ENCODE assay signal across 10 cellular contexts in the genomic region with DNA sequence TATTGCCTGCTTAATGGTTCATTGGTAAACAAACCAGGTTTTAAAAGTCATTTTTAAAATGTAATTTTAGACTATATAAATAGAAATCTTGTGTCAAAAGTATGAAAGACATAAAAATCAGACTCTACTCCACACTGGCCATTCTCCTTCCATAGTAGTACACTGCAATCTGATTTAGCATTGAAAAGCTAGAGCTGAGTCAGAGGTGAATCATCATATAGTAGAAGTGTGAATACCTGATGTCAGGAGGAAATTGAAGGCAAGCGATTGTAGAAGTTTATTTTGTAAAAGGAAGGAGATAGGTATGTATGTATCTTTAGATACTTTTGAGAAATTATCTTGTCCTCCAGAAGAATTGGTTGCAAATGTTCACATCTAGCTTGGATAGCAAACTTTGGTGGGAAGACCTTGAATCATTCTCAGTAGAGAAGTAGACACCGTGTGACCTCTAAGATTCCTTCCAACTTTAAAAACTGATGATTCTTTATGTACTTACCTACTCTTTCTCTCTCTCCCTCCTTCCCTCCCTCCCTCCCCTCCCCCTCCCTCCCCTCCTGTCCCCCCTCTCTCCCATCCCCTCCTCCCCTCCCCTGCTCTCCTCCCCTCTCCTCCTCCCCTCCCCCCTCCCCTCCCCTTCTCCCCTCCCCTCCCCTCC.
DNase-seq lines count a peak whose midpoint lies in the region; ATAC-seq, FAIRE-seq and TF ChIP-seq lines count a peak whose summit lies in the region.
"Had no signal": no experiment of that assay in that cellular context is flagged by ENCODE, and none has a peak within 500 bp of the region (broad histone marks: within the 10 kb centered on the region; RNA-seq: fewer than 3 reads in every experiment).

No MANE protein-coding gene starts in this region.

- in situ Hi-C loops in K562 (cut with MboI) = no loop called here

- no peak overlapping the region for H4K91ac ChIP-seq in mesenchymal stem cell (ENCODE audit: low read length)

- FAIRE-seq in K562 (lab: Jason Lieb, UNC) (no peak), frontal cortex (lab: Jason Lieb, UNC) (no peak)
- FAIRE-seq: kidney had no signal

- H2AFZ ChIP-seq in K562 (ENCODE audit: low read depth, low read length) (no peak overlapping the region), mesenchymal stem cell (ENCODE audit: low read depth, low read length) (no peak overlapping the region)

- BruUV-seq in K562 (replicated peaks; lab: Mats Ljungman, UMichigan) = no TSS peak

- CTCF ChIA-PET in K562 (lab: Yijun Ruan, JAX; ENCODE audit: low intra/inter-chr PET ratio) = no interaction called here

- intact Hi-C loops in K562 (cut with micrococcal nuclease) = no loop called here
- intact Hi-C loops in posterior cingulate gyrus (cut with DNase I) = no loop called here

- peaks cover 63% of the 10 kb centered on the region for H3K36me3 ChIP-seq in K562 (ENCODE audit: control insufficient read depth, insufficient read depth, low read length)
- peaks cover 13 to 73% of the 10 kb centered on the region in 2 experiments for H3K36me3 ChIP-seq in mesenchymal stem cell (ENCODE audit: control insufficient read depth in 1 of 2, insufficient read depth in 2 of 2, low read depth in 1 of 2, low read length in 2 of 2)

- no peaks in the 10 kb centered on the region for H3K9me1 ChIP-seq in K562 (ENCODE audit: control insufficient read depth, insufficient read depth, low read length)

- H3K9me3 ChIP-seq in K562 (replicated peaks; ENCODE audit: control insufficient read depth, insufficient read depth, low read depth, low read length) (no peaks in the 10 kb centered on the region), mesenchymal stem cell (ENCODE audit: control insufficient read depth, low read length) (no peaks in the 10 kb centered on the region)

- DNase-seq in EH (ENCODE audit: low read depth) (peak; percentile 65), M059J (ENCODE audit: low read depth) (peak; percentile 81), K562 (ENCODE audit: extremely low read depth in 1 of 4, low spot score in 3 of 4) (peak; percentile 11 to 43 (median 22)), mesenchymal stem cell (peak; percentile 59), posterior cingulate gyrus (no peak), frontal cortex (ENCODE audit: low spot score in 2 of 2) (no peak)
- no peak for DNase-seq in activated CD8-positive, alpha-beta memory T cell treated with anti-CD3 and anti-CD28 coated beads, Interleukin-2, amount 50 U/mL, for 4 hours
- DNase-seq: kidney, NCI-H146 had no signal

- no peak overlapping the region for H4K8ac ChIP-seq in mesenchymal stem cell (ENCODE audit: low read length)

- no peak overlapping the region for H2BK12ac ChIP-seq in mesenchymal stem cell (ENCODE audit: low read length in 2 of 2)

- H3K18ac ChIP-seq in mesenchymal stem cell (ENCODE audit: low read depth in 1 of 2, low read length in 2 of 2) = no peak overlapping the region

- no peak overlapping the region for H2BK120ac ChIP-seq in mesenchymal stem cell (ENCODE audit: low read depth, low read length)

- H3K14ac ChIP-seq in mesenchymal stem cell (ENCODE audit: low read length in 2 of 2) = no peak overlapping the region

- 13% methylated on average over 2 of the region's 2 CpGs for WGBS in K562 (ENCODE audit: insufficient coverage, low coverage, missing lambda C conversion rate)
- 44% methylated on average over 1 of the region's 2 CpGs for WGBS in mesenchymal stem cell

- H2BK5ac ChIP-seq in mesenchymal stem cell (ENCODE audit: low read depth, low read length, poor library complexity, severe bottlenecking) = no peak overlapping the region

- POLR2A ChIA-PET in K562 (lab: Yijun Ruan, JAX) = no interaction called here

- H3K27me3 ChIP-seq in K562 (ENCODE audit: control insufficient read depth in 2 of 2, insufficient read depth in 2 of 2, low read length in 2 of 2) = no peaks in the 10 kb centered on the region
- H3K27me3 ChIP-seq in mesenchymal stem cell (ENCODE audit: control insufficient read depth in 1 of 2, insufficient read depth in 1 of 2, low read length in 2 of 2) = no peaks in the 10 kb centered on the region

- H3K9ac ChIP-seq in K562 (ENCODE audit: insufficient read depth in 1 of 2, low read depth in 2 of 2, low read length in 2 of 2) (no peak overlapping the region), mesenchymal stem cell (ENCODE audit: low read length) (no peak overlapping the region)

- no peak overlapping the region for H2AK5ac ChIP-seq in mesenchymal stem cell (ENCODE audit: low read length, severe bottlenecking)

- no peaks in the 10 kb centered on the region; a peak in 1 of 5 replicates for H3K4me1 ChIP-seq in K562 (replicated peaks in 1 of 2; ENCODE audit: control insufficient read depth in 2 of 2, insufficient read depth in 2 of 2, low read length in 2 of 2)
- no peaks in the 10 kb centered on the region for H3K4me1 ChIP-seq in mesenchymal stem cell (ENCODE audit: control insufficient read depth, insufficient read depth, low read depth, low read length)

- H3K27ac ChIP-seq in K562 (ENCODE audit: extremely low read depth, low read depth, low read length) (peak overlapping the region; percentile 61; the same call in 1 of the 3 replicates), mesenchymal stem cell (ENCODE audit: low read length, poor library complexity, severe bottlenecking) (no peak overlapping the region)

- H2BK15ac ChIP-seq in mesenchymal stem cell (ENCODE audit: low read depth, poor library complexity, severe bottlenecking) = no peak overlapping the region

- TF ChIP-seq EP300 in K562 (IDR thresholded peaks at IDR 0.05; ENCODE audit: low read length) = no peak

- H3K23ac ChIP-seq in mesenchymal stem cell (ENCODE audit: low read length in 2 of 2) = no peak overlapping the region

- ATAC-seq in K562 (peak; percentile 89), HG02938 (IDR thresholded peaks at IDR 0.05; ENCODE audit: unreplicated experiment) (no peak)

- H4K20me1 ChIP-seq in K562 (replicated peaks; ENCODE audit: control insufficient read depth, insufficient read depth, low read length) = no peaks in the 10 kb centered on the region

- no peaks in the 10 kb centered on the region for H3K79me2 ChIP-seq in K562 (ENCODE audit: control insufficient read depth, insufficient read depth, low read length)

- no peak overlapping the region for H3K4me2 ChIP-seq in K562 (ENCODE audit: insufficient read depth, low read length)
- no peak overlapping the region for H3K4me2 ChIP-seq in mesenchymal stem cell (ENCODE audit: low read length, poor library complexity, severe bottlenecking)

- H3K4me3 ChIP-seq in K562 (no peak overlapping the region), mesenchymal stem cell (ENCODE audit: insufficient read depth in 1 of 2, low read depth in 1 of 2, low read length in 2 of 2) (no peak overlapping the region)

- H3K4ac ChIP-seq in mesenchymal stem cell (ENCODE audit: low read depth in 1 of 2, low read length in 2 of 2) = no peak overlapping the region

- no peak for TF ChIP-seq CTCF in K562 (IDR thresholded peaks at IDR 0.05 in 2 of 3, conservative IDR thresholded peaks at IDR 0.05 in 1 of 3; ENCODE audit: insufficient read depth in 2 of 3, low read depth in 1 of 3, low read length in 3 of 3)

- TF ChIP-seq RAD21 in K562 (CRISPR knock-in tag; conservative IDR thresholded peaks at IDR 0.05 in 1 of 2, IDR thresholded peaks at IDR 0.05 in 1 of 2) = no peak

- H3K79me1 ChIP-seq in mesenchymal stem cell (replicated peaks; ENCODE audit: low read length, poor library complexity, severe bottlenecking) = peaks cover 5% of the 10 kb centered on the region

- TF ChIP-seq POLR2A in K562 (conservative IDR thresholded peaks at IDR 0.05) = no peak

TF ChIP-seq in K562, 482 proteins besides CTCF, POLR2A, EP300 and RAD21 (continues in another document):
- TF ChIP-seq FOXK2 (conservative IDR thresholded peaks at IDR 0.05 in 1 of 2, IDR thresholded peaks at IDR 0.05 in 1 of 2; ENCODE audit: low read depth in 2 of 2) = no peak
- TF ChIP-seq ZHX1 (conservative IDR thresholded peaks at IDR 0.05; ENCODE audit: low read length) = no peak
- no peak for TF ChIP-seq CREB1 (IDR thresholded peaks at IDR 0.05)
- no peak for TF ChIP-seq CREB1 (CRISPR knock-in tag; IDR thresholded peaks at IDR 0.05)
- TF ChIP-seq FOXM1 (IDR thresholded peaks at IDR 0.05; ENCODE audit: low read depth) = no peak
- no peak for TF ChIP-seq FOXM1 (CRISPR knock-in tag; IDR thresholded peaks at IDR 0.05; ENCODE audit: low read depth)
- TF ChIP-seq ASH1L (IDR thresholded peaks at IDR 0.05; ENCODE audit: borderline replicate concordance, low read depth, partially characterized antibody) = no peak
- peak; percentile 49 for TF ChIP-seq ARID1B (IDR thresholded peaks at IDR 0.05)
- TF ChIP-seq ELK1 (CRISPR knock-in tag; IDR thresholded peaks at IDR 0.05) = no peak
- TF ChIP-seq ZNF165 (CRISPR knock-in tag; IDR thresholded peaks at IDR 0.05; ENCODE audit: borderline replicate concordance) = no peak

Comparison
In these comparisons a context has a peak if more than half of its experiments do, and no peak if none do; other contexts are left out.
1. DNase-seq: peak in EH (single experiment), M059J (single experiment), K562 (4 of 4) and mesenchymal stem cell (single experiment); none in posterior cingulate gyrus (0 of 10), activated CD8-positive, alpha-beta memory T cell treated with anti-CD3 and anti-CD28 coated beads, Interleukin-2, amount 50 U/mL, for 4 hours (single experiment) and frontal cortex (0 of 2).